ENCODE assay signal across 8 cellular contexts in genomic region chr4:55854132-55854531, GRCh38. TPM values are rescaled to one million over a fixed set of nuclear protein-coding genes. Genes with fewer than 3 reads are reported as not detected.
DNase-seq lines count a peak whose midpoint lies in the region; ATAC-seq and TF ChIP-seq lines count a peak whose summit lies in the region.

No MANE protein-coding gene starts in this region.

- ATAC-seq in GM19397 (IDR thresholded peaks at IDR 0.05; ENCODE audit: unreplicated experiment) (no peak), GM18517 (IDR thresholded peaks at IDR 0.05; ENCODE audit: unreplicated experiment) (no peak)

- TF ChIP-seq POLR2A in prostate gland (IDR thresholded peaks at IDR 0.05) = no peak

- DNase-seq in NT2/D1 (ENCODE audit: low read depth, low spot score) = no peak
- no peak for DNase-seq in prostate gland (ENCODE audit: low spot score)
- no peak for DNase-seq in NCI-H2196 treated with DMSO at 0.1 percent for 48 hours (lab: John Stamatoyannopoulos, UW; ENCODE audit: unreplicated experiment)
- no peak for DNase-seq in NCI-H1092 treated with DMSO at 0.1 percent for 48 hours (lab: John Stamatoyannopoulos, UW)

- H3K9me3 ChIP-seq in NT2/D1 (ENCODE audit: insufficient read depth, low read length) (peaks cover 6% of the 10 kb centered on the region), esophagus (ENCODE audit: control insufficient read depth in 2 of 2, insufficient read depth in 1 of 2, low read depth in 1 of 2, low read length in 1 of 2) (no peaks in the 10 kb centered on the region), prostate gland (no peaks in the 10 kb centered on the region)

- H3K27ac ChIP-seq in esophagus (ENCODE audit: low read depth in 2 of 2, low read length in 1 of 2) (peak overlapping the region in 1 of 2 donors; percentile 85), prostate gland (peak overlapping the region; percentile 30 to 49)

- no peak for TF ChIP-seq CTCF in prostate gland (IDR thresholded peaks at IDR 0.05)

- peak overlapping the region; percentile 97 for H3K4me3 ChIP-seq in GM08714 (ENCODE audit: low read length)
- H3K4me3 ChIP-seq in NT2/D1 (ENCODE audit: insufficient read length, low read depth) = peak overlapping the region; percentile 89
- H3K4me3 ChIP-seq in esophagus (ENCODE audit: low read depth in 1 of 2, low read length in 2 of 2) = peak overlapping the region; percentile 86 to 94
- peak overlapping the region; percentile 64 to 89 for H3K4me3 ChIP-seq in prostate gland

- H3K27me3 ChIP-seq in NT2/D1 (ENCODE audit: insufficient read depth, insufficient read length) (no peaks in the 10 kb centered on the region), esophagus (ENCODE audit: control insufficient read depth in 1 of 2, insufficient read depth in 2 of 2, low read length in 2 of 2) (no peaks in the 10 kb centered on the region), prostate gland (replicated peaks; ENCODE audit: insufficient read depth) (no peaks in the 10 kb centered on the region)

- no peaks in the 10 kb centered on the region for H3K4me1 ChIP-seq in NT2/D1 (ENCODE audit: insufficient read depth, insufficient read length)
- no peaks in the 10 kb centered on the region for H3K4me1 ChIP-seq in esophagus (ENCODE audit: control insufficient read depth in 2 of 2, insufficient read depth in 2 of 2, low read length in 1 of 2)
- no peaks in the 10 kb centered on the region for H3K4me1 ChIP-seq in prostate gland (replicated peaks)

- intact Hi-C loops in prostate gland (cut with DNase I) = loop anchor here (10.0 kb wide), 2 partner anchors 309 to 509 kb away; partner anchors contain the start of genes CLOCK and SRD5A3

- peak overlapping the region; percentile 90 for H3K9ac ChIP-seq in NT2/D1 (ENCODE audit: insufficient read length, low read depth)

- 14 to 19% methylated on average over 6 of the region's 6 CpGs for WGBS in esophagus, 2 donors
- WGBS in prostate gland = 14% methylated on average over 6 of the region's 6 CpGs

- H3K36me3 ChIP-seq in NT2/D1 (ENCODE audit: insufficient read depth, insufficient read length, low read length) (no peaks in the 10 kb centered on the region), esophagus (ENCODE audit: control insufficient read depth in 2 of 2, insufficient read depth in 2 of 2, low read length in 1 of 2) (no peaks in the 10 kb centered on the region), prostate gland (no peaks in the 10 kb centered on the region)

RNA-seq across cellular contexts. Expression of gene EXOC1, which starts 0.7 kb away (rescaled TPM):
- 10 to 100 TPM; 25.1 to 28.9 TPM for polyA plus RNA-seq in esophagus
- 10 to 100 TPM; 24.8 to 39.4 TPM for total RNA-seq in prostate gland

RNA-seq across cellular contexts. Expression of gene EXOC1L, which starts 34.5 kb away (rescaled TPM):
- not detected for polyA plus RNA-seq in esophagus
- not detected for total RNA-seq in prostate gland
